Comparison of ENCODE assay signal across 11 cellular contexts in genomic region chr3:14429237-14429636, GRCh38. TPM values are rescaled to one million over a fixed set of nuclear protein-coding genes. Genes with fewer than 3 reads are reported as not detected.
A peak's percentile ranks its signal among the peaks of the same experiment; 100 is the strongest.
DNase-seq lines count a peak whose midpoint lies in the region; ATAC-seq and TF ChIP-seq lines count a peak whose summit lies in the region.
"Had no signal": no experiment of that assay in that cellular context is flagged by ENCODE, and none has a peak within 500 bp of the region (broad histone marks: within the 10 kb centered on the region; RNA-seq: fewer than 3 reads in every experiment).

No MANE protein-coding gene starts in this region.

- CTCF ChIA-PET in activated naive CD4-positive, alpha-beta T cell treated with anti-CD3 and anti-CD28 coated beads for 36 hours (lab: Charles Lee): interaction anchor here (2.5 to 5.3 kb wide), 2 partner anchors 10 to 26 kb away, joined by 5 to 34 read pairs; partner anchors contain the start of gene SLC6A6

- H2AFZ ChIP-seq in SU-DHL-6 (ENCODE audit: low read depth, low read length, severe bottlenecking): no peak overlapping the region

- intact Hi-C loops in activated naive CD4-positive, alpha-beta T cell treated with anti-CD3 and anti-CD28 coated beads for 36 hours (cut with micrococcal nuclease): no loop called here
- intact Hi-C loops in stomach (cut with DNase I; ENCODE audit: low total_unique reads): no loop called here

- H3K27ac Mint-ChIP-seq in activated naive CD4-positive, alpha-beta T cell treated with anti-CD3 and anti-CD28 coated beads for 36 hours: peak overlapping the region; percentile 94
- H3K27ac Mint-ChIP-seq: mesothelial cell of epicardium had no signal

- TF ChIP-seq EP300 in stomach (IDR thresholded peaks at IDR 0.05): no peak

- H3K9me3 ChIP-seq in SU-DHL-6 (ENCODE audit: insufficient read depth, low read length): no peaks in the 10 kb centered on the region
- no peaks in the 10 kb centered on the region for H3K9me3 ChIP-seq in stomach
- H3K9me3 ChIP-seq: BE2C had no signal

- H3K9me3 Mint-ChIP-seq in activated naive CD4-positive, alpha-beta T cell treated with anti-CD3 and anti-CD28 coated beads for 36 hours: no peaks in the 10 kb centered on the region
- H3K9me3 Mint-ChIP-seq: mesothelial cell of epicardium had no signal

- H3K27me3 Mint-ChIP-seq in activated naive CD4-positive, alpha-beta T cell treated with anti-CD3 and anti-CD28 coated beads for 36 hours (ENCODE audit: low read depth): no peaks in the 10 kb centered on the region

- ATAC-seq in HG02678 (IDR thresholded peaks at IDR 0.05; ENCODE audit: unreplicated experiment): no peak

- H3K36me3 Mint-ChIP-seq in activated naive CD4-positive, alpha-beta T cell treated with anti-CD3 and anti-CD28 coated beads for 36 hours (ENCODE audit: low read depth): peaks cover 1% of the 10 kb centered on the region
- H3K36me3 Mint-ChIP-seq: mesothelial cell of epicardium had no signal

- TF ChIP-seq CTCF in SU-DHL-6 (IDR thresholded peaks at IDR 0.05; ENCODE audit: insufficient read depth, low read length, poor library complexity, severe bottlenecking) (no peak), epithelial cell of esophagus (IDR thresholded peaks at IDR 0.05; ENCODE audit: insufficient read depth, low read depth, low read length, missing control alignments) (no peak), stomach (IDR thresholded peaks at IDR 0.05) (no peak)

- H3K9ac ChIP-seq in SU-DHL-6 (ENCODE audit: low read length): peak overlapping the region; percentile 43

- H3K4me1 Mint-ChIP-seq in activated naive CD4-positive, alpha-beta T cell treated with anti-CD3 and anti-CD28 coated beads for 36 hours (ENCODE audit: low read depth): peaks cover 96% of the 10 kb centered on the region

- WGBS in stomach, 5 donors: 53 to 73% (median 59%) methylated on average over 5 of the region's 5 CpGs

- peak overlapping the region; percentile 50 for H3K4me2 ChIP-seq in SU-DHL-6 (ENCODE audit: low read depth, low read length, poor library complexity, severe bottlenecking)

- no peaks in the 10 kb centered on the region for H3K9me2 ChIP-seq in SU-DHL-6 (replicated peaks; ENCODE audit: insufficient read depth, low read length)

- no peak overlapping the region for H3K4me3 Mint-ChIP-seq in activated naive CD4-positive, alpha-beta T cell treated with anti-CD3 and anti-CD28 coated beads for 36 hours
- H3K4me3 Mint-ChIP-seq: mesothelial cell of epicardium had no signal

- peaks cover 38 to 100% (median 86%) of the 10 kb centered on the region in 4 donors for H3K4me1 ChIP-seq in stomach

- no peak for TF ChIP-seq POLR2A in stomach (IDR thresholded peaks at IDR 0.05)

- peak; percentile 48 for DNase-seq in activated naive CD4-positive, alpha-beta T cell treated with anti-CD3 and anti-CD28 coated beads for 36 hours
- no peak for DNase-seq in activated naive CD4-positive, alpha-beta T cell treated with anti-CD3 and anti-CD28 coated beads, Interleukin-2, amount 50 U/mL, for 16 hours
- peak; percentile 20 for DNase-seq in epithelial cell of esophagus (ENCODE audit: low read depth)
- no peak for DNase-seq in stomach
- DNase-seq in cortex of kidney (lab: John Stamatoyannopoulos, UW): no peak
- no peak for DNase-seq in UCSD-AML1 (lab: John Stamatoyannopoulos, UW; ENCODE audit: unreplicated experiment)
- DNase-seq: BE2C, SHP77 treated with DMSO at 0.1 percent for 48 hours had no signal

- H3K36me3 ChIP-seq in SU-DHL-6 (ENCODE audit: low read length): no peaks in the 10 kb centered on the region
- no peaks in the 10 kb centered on the region for H3K36me3 ChIP-seq in stomach
- H3K36me3 ChIP-seq: BE2C had no signal

- peaks cover 62% of the 10 kb centered on the region for H3F3A ChIP-seq in SU-DHL-6 (ENCODE audit: insufficient read depth)

- H3K4me3 ChIP-seq in SU-DHL-6 (ENCODE audit: insufficient read depth, low read length, poor library complexity, severe bottlenecking): no peak overlapping the region
- H3K4me3 ChIP-seq in epithelial cell of esophagus (ENCODE audit: low read length): no peak overlapping the region
- no peak overlapping the region for H3K4me3 ChIP-seq in stomach

- H3K27me3 ChIP-seq in SU-DHL-6 (ENCODE audit: low read length): no peaks in the 10 kb centered on the region
- no peaks in the 10 kb centered on the region for H3K27me3 ChIP-seq in stomach
- H3K27me3 ChIP-seq: BE2C had no signal

- H3K27ac ChIP-seq in SU-DHL-6 (ENCODE audit: low read depth, low read length) (peak overlapping the region; percentile 92), stomach (peak overlapping the region in 3 of 5 donors; percentile 27 to 91 (median 87))

- peaks cover 69% of the 10 kb centered on the region for H3K79me2 ChIP-seq in SU-DHL-6 (ENCODE audit: insufficient read depth, low read length)

- H4K20me1 ChIP-seq in SU-DHL-6 (ENCODE audit: low read depth, low read length): no peaks in the 10 kb centered on the region

RNA-seq across cellular contexts. Expression of gene SLC6A6, which starts 26.8 kb away (rescaled TPM):
- 10 to 100 TPM; 32.2 to 36.9 TPM for total RNA-seq in activated naive CD4-positive, alpha-beta T cell treated with anti-CD3 and anti-CD28 coated beads for 36 hours
- 10 to 100 TPM; 15.6 to 36.7 (median 28.0) TPM for total RNA-seq in stomach
- 1 to 10 TPM; 3.0 to 6.8 (median 4.9) TPM for polyA plus RNA-seq in stomach

Comparison
In these comparisons a context has a peak if more than half of its experiments do, and no peak if none do; other contexts are left out.
1. DNase-seq: peak in activated naive CD4-positive, alpha-beta T cell treated with anti-CD3 and anti-CD28 coated beads for 36 hours (single experiment) and epithelial cell of esophagus (single experiment); none in activated naive CD4-positive, alpha-beta T cell treated with anti-CD3 and anti-CD28 coated beads, Interleukin-2, amount 50 U/mL, for 16 hours (single experiment), stomach (single experiment), cortex of kidney (single experiment) and UCSD-AML1 (single experiment).